8 cellular contexts compared by ENCODE assay signal in the genomic region with DNA sequence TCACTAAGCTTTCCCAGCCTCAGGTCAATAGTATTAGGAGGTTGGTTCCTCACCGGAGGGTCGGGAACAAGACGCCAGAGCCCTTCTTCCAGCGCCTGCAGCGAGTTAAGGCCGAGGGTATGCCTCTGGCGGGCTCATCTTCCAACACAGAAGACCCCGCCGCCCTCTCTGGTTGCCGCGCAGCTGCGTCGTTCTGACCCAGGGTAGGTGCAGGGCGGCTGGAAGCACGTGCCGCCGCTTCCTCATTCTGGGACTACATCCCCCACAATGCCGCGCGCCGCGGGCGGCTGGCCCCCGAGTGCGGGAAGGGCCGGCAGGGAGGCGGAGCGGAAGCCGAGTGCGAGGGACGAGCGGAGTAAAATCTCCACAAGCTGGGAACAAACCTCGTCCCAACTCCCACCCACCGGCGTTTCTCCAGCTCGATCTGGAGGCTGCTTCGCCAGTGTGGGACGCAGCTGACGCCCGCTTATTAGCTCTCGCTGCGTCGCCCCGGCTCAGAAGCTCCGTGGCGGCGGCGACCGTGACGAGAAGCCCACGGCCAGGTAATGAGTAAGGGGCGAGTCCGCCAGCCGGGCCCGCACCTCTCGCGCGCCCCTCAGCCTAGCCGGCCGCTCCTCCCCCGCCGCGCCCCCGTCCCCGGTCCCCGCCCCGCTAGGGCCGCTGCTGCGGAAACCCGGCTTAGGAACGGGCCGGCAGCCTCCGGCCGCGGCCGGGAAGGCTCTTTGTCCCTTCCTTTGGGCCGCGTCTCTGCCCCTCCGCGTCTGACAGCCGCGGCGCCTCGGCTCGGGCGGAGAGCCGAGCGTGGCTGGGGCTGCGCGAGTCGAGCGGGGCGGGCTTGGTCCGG. TPM values are rescaled to one million over a fixed set of nuclear protein-coding genes. Genes with fewer than 3 reads are reported as not detected.
DNase-seq lines count a peak whose midpoint lies in the region; ATAC-seq and TF ChIP-seq lines count a peak whose summit lies in the region.

A gene with protein sequence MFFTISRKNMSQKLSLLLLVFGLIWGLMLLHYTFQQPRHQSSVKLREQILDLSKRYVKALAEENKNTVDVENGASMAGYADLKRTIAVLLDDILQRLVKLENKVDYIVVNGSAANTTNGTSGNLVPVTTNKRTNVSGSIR (plus strand): TSS at position 319 of the 844 bp plus-strand sequence. CDS start 13,934 bp downstream, outside the sequence.

- H3K4me3 ChIP-seq in Peyer's patch (peak within 1 kb of the TSS; percentile 66 to 98 (median 82)), fibroblast of pulmonary artery (replicated peaks; ENCODE audit: low read depth, low read length) (peak within 1 kb of the TSS; percentile 76)

- H3K27ac Mint-ChIP-seq in activated T-helper 2 cell treated with anti-CD3 and anti-CD28 coated beads, Interferon-gamma antibody, Interleukin-2, Interleukin-4, amounts not matched to agents 10 μg/mL and 5 μg/mL and 100 μg/mL, durations not matched to agents 14 hours and 24 hours and 36 hours, result peak within 1 kb of the TSS; percentile 78
- H3K27ac Mint-ChIP-seq in natural killer cell treated with Interleukin-12 subunit alpha and Interleukin-12 subunit beta and Interleukin-15 and Interleukin-18, amount 100 ng/mL, for 72 hours, result peak within 1 kb of the TSS; percentile 82 to 84

- peaks cover 3% of the 10 kb centered on the region for H3K9me3 Mint-ChIP-seq in activated T-helper 2 cell treated with anti-CD3 and anti-CD28 coated beads, Interferon-gamma antibody, Interleukin-2, Interleukin-4, amounts not matched to agents 10 μg/mL and 5 μg/mL and 100 μg/mL, durations not matched to agents 14 hours and 24 hours and 36 hours
- no peaks in the 10 kb centered on the region for H3K9me3 Mint-ChIP-seq in natural killer cell treated with Interleukin-12 subunit alpha and Interleukin-12 subunit beta and Interleukin-15 and Interleukin-18, amount 100 ng/mL, for 72 hours

- H3K4me1 ChIP-seq in Peyer's patch, result peaks cover 0 to 22% (median 0%) of the 10 kb centered on the region in 4 donors

- H3K4me1 Mint-ChIP-seq in activated T-helper 2 cell treated with anti-CD3 and anti-CD28 coated beads, Interferon-gamma antibody, Interleukin-2, Interleukin-4, amounts not matched to agents 10 μg/mL and 5 μg/mL and 100 μg/mL, durations not matched to agents 14 hours and 24 hours and 36 hours (ENCODE audit: low read depth), result peaks cover 53% of the 10 kb centered on the region
- H3K4me1 Mint-ChIP-seq in natural killer cell treated with Interleukin-12 subunit alpha and Interleukin-12 subunit beta and Interleukin-15 and Interleukin-18, amount 100 ng/mL, for 72 hours (ENCODE audit: low read depth in 2 of 2), result peaks cover 32 to 61% of the 10 kb centered on the region in 2 donors

- H3K27ac ChIP-seq in Peyer's patch, result peak within 1 kb of the TSS; percentile 83 to 100 (median 94)

- no peaks in the 10 kb centered on the region for H3K27me3 ChIP-seq in Peyer's patch

- H3K36me3 ChIP-seq in Peyer's patch, result no peaks in the 10 kb centered on the region

- peak; percentile 64 for ATAC-seq in GM21737 (IDR thresholded peaks at IDR 0.05; ENCODE audit: unreplicated experiment)
- peak; percentile 90 to 91 for ATAC-seq in natural killer cell treated with Interleukin-12 subunit alpha and Interleukin-12 subunit beta and Interleukin-15 and Interleukin-18, amount 100 ng/mL, for 72 hours

- peak; percentile 67 for DNase-seq in DMS79 treated with DMSO at 0.1 percent for 48 hours (lab: John Stamatoyannopoulos, UW)
- peak; percentile 71 for DNase-seq in KG1 (lab: John Stamatoyannopoulos, UW)
- DNase-seq in Peyer's patch, result peak; percentile 88 to 97 (median 96)
- peak; percentile 73 for DNase-seq in activated T-helper 2 cell treated with anti-CD3 and anti-CD28 coated beads, Interferon-gamma antibody, Interleukin-2, Interleukin-4, amounts not matched to agents 10 μg/mL and 5 μg/mL and 100 μg/mL, durations not matched to agents 14 hours and 24 hours and 36 hours (ENCODE audit: low spot score)
- peak; percentile 92 for DNase-seq in fibroblast of pulmonary artery (ENCODE audit: low read depth)
- DNase-seq in natural killer cell treated with Interleukin-12 subunit alpha and Interleukin-12 subunit beta and Interleukin-15 and Interleukin-18, amount 100 ng/mL, for 72 hours (ENCODE audit: low spot score), result peak; percentile 90
- peak; percentile 80 for DNase-seq in stimulated activated naive CD4-positive, alpha-beta T cell treated with Interleukin-2 at 50 U/mL for 16 hours (lab: John Stamatoyannopoulos, UW)

- peak within 1 kb of the TSS; percentile 89 for H3K4me3 Mint-ChIP-seq in activated T-helper 2 cell treated with anti-CD3 and anti-CD28 coated beads, Interferon-gamma antibody, Interleukin-2, Interleukin-4, amounts not matched to agents 10 μg/mL and 5 μg/mL and 100 μg/mL, durations not matched to agents 14 hours and 24 hours and 36 hours (ENCODE audit: low read depth)
- peak within 1 kb of the TSS; percentile 98 for H3K4me3 Mint-ChIP-seq in natural killer cell treated with Interleukin-12 subunit alpha and Interleukin-12 subunit beta and Interleukin-15 and Interleukin-18, amount 100 ng/mL, for 72 hours

- TF ChIP-seq CTCF in Peyer's patch (IDR thresholded peaks at IDR 0.05) (no peak), fibroblast of pulmonary artery (IDR thresholded peaks at IDR 0.05; ENCODE audit: low read length, missing control alignments) (no peak)

- intact Hi-C loops in activated T-helper 2 cell treated with anti-CD3 and anti-CD28 coated beads, Interferon-gamma antibody, Interleukin-2, Interleukin-4, amounts not matched to agents 10 μg/mL and 5 μg/mL and 100 μg/mL, durations not matched to agents 14 hours and 24 hours and 36 hours (cut with micrococcal nuclease), result loop anchor here (1.0 to 10.0 kb wide), 7 partner anchors 50 to 1662 kb away; a partner anchor contains a TSS

- peaks cover 5% of the 10 kb centered on the region for H3K27me3 Mint-ChIP-seq in activated T-helper 2 cell treated with anti-CD3 and anti-CD28 coated beads, Interferon-gamma antibody, Interleukin-2, Interleukin-4, amounts not matched to agents 10 μg/mL and 5 μg/mL and 100 μg/mL, durations not matched to agents 14 hours and 24 hours and 36 hours (ENCODE audit: low read depth)
- peaks cover 8 to 17% of the 10 kb centered on the region in 2 donors for H3K27me3 Mint-ChIP-seq in natural killer cell treated with Interleukin-12 subunit alpha and Interleukin-12 subunit beta and Interleukin-15 and Interleukin-18, amount 100 ng/mL, for 72 hours

- H3K9me3 ChIP-seq in Peyer's patch, result no peaks in the 10 kb centered on the region

- peaks cover 11% of the 10 kb centered on the region for H3K36me3 Mint-ChIP-seq in activated T-helper 2 cell treated with anti-CD3 and anti-CD28 coated beads, Interferon-gamma antibody, Interleukin-2, Interleukin-4, amounts not matched to agents 10 μg/mL and 5 μg/mL and 100 μg/mL, durations not matched to agents 14 hours and 24 hours and 36 hours (ENCODE audit: low read depth)
- peaks cover 5% of the 10 kb centered on the region for H3K36me3 Mint-ChIP-seq in natural killer cell treated with Interleukin-12 subunit alpha and Interleukin-12 subunit beta and Interleukin-15 and Interleukin-18, amount 100 ng/mL, for 72 hours

- peak in 1 of 2 donors; percentile 68 for TF ChIP-seq POLR2A in Peyer's patch (IDR thresholded peaks at IDR 0.05)

RNA-seq across cellular contexts. Expression of the gene that starts here (rescaled TPM):
- 10 to 100 TPM; 18.5 to 21.4 (median 20.0) TPM for total RNA-seq in Peyer's patch
- total RNA-seq in activated T-helper 2 cell treated with anti-CD3 and anti-CD28 coated beads, Interferon-gamma antibody, Interleukin-2, Interleukin-4, amounts not matched to agents 10 μg/mL and 5 μg/mL and 100 μg/mL, durations not matched to agents 14 hours and 24 hours and 36 hours, result 6.1 and 6.3 TPM in 2 replicates
- total RNA-seq in natural killer cell treated with Interleukin-12 subunit alpha and Interleukin-12 subunit beta and Interleukin-15 and Interleukin-18, amount 100 ng/mL, for 72 hours, result 10 to 100 TPM in 1 of 2 donors, 1 to 10 TPM in 1; 8.5 to 10.2 TPM

Comparison
In these comparisons a context has a peak if more than half of its experiments do, and no peak if none do; other contexts are left out.
1. Peak in every context shown above with its lines: DNase-seq, ATAC-seq, H3K4me3 ChIP-seq and H3K27ac ChIP-seq.